Comparison of ENCODE assay signal across 1 cellular context in the genomic region with DNA sequence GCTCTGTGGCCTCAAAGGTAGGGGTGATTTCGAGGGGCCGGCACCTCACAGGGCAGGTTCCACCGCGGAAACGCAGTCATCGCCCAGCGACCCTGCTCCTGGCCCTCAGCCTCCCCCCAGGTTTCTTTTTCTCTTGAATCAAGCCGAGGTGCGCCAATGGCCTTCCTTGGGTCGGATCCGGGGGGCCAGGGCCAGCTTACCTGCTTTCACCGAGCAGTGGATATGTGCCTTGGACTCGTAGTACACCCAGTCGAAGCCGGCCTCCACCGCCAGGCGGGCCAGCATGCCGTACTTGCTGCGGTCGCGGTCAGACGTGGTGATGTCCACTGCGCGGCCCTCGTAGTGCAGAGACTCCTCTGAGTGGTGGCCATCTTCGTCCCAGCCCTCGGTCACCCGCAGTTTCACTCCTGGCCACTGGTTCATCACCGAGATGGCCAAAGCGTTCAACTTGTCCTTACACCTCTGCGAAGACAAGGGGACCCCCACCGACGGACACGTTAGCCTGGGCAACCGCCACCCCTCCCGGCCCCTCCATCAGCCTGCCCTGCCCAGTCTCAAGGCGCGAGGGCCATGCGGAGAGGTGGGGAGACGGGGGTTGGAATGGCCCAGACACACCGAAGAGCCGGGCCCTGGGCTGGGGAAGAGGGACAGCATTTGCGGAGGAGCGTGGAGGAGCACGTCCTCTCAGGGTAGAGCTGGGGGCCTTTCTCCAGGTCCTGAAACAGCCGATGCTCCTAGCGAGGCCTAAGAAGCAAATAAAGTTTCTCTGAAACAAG.
TF ChIP-seq lines count a peak whose summit lies in the region.

No MANE protein-coding gene starts in this region.

TF ChIP-seq in WTC11, 78 proteins besides CTCF, POLR2A, EP300 and RAD21 (continued from another document):
- TF ChIP-seq, protein P1, sequence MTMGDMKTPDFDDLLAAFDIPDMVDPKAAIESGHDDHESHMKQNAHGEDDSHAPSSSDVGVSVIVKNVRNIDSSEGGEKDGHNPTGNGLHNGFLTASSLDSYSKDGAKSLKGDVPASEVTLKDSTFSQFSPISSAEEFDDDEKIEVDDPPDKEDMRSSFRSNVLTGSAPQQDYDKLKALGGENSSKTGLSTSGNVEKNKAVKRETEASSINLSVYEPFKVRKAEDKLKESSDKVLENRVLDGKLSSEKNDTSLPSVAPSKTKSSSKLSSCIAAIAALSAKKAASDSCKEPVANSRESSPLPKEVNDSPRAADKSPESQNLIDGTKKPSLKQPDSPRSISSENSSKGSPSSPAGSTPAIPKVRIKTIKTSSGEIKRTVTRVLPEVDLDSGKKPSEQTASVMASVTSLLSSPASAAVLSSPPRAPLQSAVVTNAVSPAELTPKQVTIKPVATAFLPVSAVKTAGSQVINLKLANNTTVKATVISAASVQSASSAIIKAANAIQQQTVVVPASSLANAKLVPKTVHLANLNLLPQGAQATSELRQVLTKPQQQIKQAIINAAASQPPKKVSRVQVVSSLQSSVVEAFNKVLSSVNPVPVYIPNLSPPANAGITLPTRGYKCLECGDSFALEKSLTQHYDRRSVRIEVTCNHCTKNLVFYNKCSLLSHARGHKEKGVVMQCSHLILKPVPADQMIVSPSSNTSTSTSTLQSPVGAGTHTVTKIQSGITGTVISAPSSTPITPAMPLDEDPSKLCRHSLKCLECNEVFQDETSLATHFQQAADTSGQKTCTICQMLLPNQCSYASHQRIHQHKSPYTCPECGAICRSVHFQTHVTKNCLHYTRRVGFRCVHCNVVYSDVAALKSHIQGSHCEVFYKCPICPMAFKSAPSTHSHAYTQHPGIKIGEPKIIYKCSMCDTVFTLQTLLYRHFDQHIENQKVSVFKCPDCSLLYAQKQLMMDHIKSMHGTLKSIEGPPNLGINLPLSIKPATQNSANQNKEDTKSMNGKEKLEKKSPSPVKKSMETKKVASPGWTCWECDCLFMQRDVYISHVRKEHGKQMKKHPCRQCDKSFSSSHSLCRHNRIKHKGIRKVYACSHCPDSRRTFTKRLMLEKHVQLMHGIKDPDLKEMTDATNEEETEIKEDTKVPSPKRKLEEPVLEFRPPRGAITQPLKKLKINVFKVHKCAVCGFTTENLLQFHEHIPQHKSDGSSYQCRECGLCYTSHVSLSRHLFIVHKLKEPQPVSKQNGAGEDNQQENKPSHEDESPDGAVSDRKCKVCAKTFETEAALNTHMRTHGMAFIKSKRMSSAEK (CRISPR knock-in tag; IDR thresholded peaks at IDR 0.05; ENCODE audit: borderline replicate concordance) = no peak
- TF ChIP-seq, protein P2, sequence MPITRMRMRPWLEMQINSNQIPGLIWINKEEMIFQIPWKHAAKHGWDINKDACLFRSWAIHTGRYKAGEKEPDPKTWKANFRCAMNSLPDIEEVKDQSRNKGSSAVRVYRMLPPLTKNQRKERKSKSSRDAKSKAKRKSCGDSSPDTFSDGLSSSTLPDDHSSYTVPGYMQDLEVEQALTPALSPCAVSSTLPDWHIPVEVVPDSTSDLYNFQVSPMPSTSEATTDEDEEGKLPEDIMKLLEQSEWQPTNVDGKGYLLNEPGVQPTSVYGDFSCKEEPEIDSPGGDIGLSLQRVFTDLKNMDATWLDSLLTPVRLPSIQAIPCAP (CRISPR knock-in tag; IDR thresholded peaks at IDR 0.05) = no peak
- TF ChIP-seq JAZF1 (CRISPR knock-in tag; IDR thresholded peaks at IDR 0.05) = no peak
TF ChIP-seq in WTC11: peak in this region for 0.
